30 cellular contexts compared by ENCODE assay signal in genomic region chr7:158409816-158410330, GRCh38.
"Had no signal": no experiment of that assay in that cellular context is flagged by ENCODE, and none has a peak within 500 bp of the region (broad histone marks: within the 10 kb centered on the region; RNA-seq: fewer than 3 reads in every experiment).

No MANE protein-coding gene starts in this region.

- H3K27ac Mint-ChIP-seq: activated CD8-positive, alpha-beta T cell treated with anti-CD3 and anti-CD28 coated beads, Interleukin-2, amount 10 ng/mL, durations not matched to agents 7 days and 5 days; activated naive CD4-positive, alpha-beta T cell treated with anti-CD3 and anti-CD28 coated beads for 36 hours; activated naive CD8-positive, alpha-beta T cell; activated T-helper 1 cell treated with anti-CD3 and anti-CD28 coated beads, Interleukin-12 subunit alpha, Interleukin-12 subunit beta, Interleukin-2, Interleukin-4 antibody, amounts not matched to agents 30 ng/mL and 10 ng/mL and 1 ng/mL, durations not matched to agents 14 hours and 24 hours and 36 hours; T-helper 17 cell; WTC11 had no signal

- H3K27me3 ChIP-seq: Peyer's patch, SJSA1 had no signal

- H3K9me3 Mint-ChIP-seq: activated naive CD4-positive, alpha-beta T cell treated with anti-CD3 and anti-CD28 coated beads for 36 hours; activated T-helper 1 cell treated with anti-CD3 and anti-CD28 coated beads, Interleukin-12 subunit alpha, Interleukin-12 subunit beta, Interleukin-2, Interleukin-4 antibody, amounts not matched to agents 30 ng/mL and 10 ng/mL and 1 ng/mL, durations not matched to agents 14 hours and 24 hours and 36 hours had no signal

- H3K36me3 ChIP-seq: adrenal gland, Peyer's patch, SJSA1 had no signal

- H3K4me1 ChIP-seq: adrenal gland, Peyer's patch had no signal

- DNase-seq: activated CD4-positive, alpha-beta T cell treated with anti-CD3 and anti-CD28 coated beads for 48 hours; activated CD4-positive, alpha-beta T cell treated with anti-CD3 and anti-CD28 coated beads, Interleukin-2, amount 50 U/mL, for 4 hours; activated CD4-positive, CD25-positive, alpha-beta regulatory T cell treated with anti-CD3 and anti-CD28 coated beads, Interleukin-2, amount 50 U/mL, for 72 hours; activated CD8-positive, alpha-beta memory T cell treated with anti-CD3 and anti-CD28 coated beads, Interleukin-2, amount 50 U/mL, for 48 hours; activated CD8-positive, alpha-beta T cell treated with anti-CD3 and anti-CD28 coated beads, Interleukin-2, amount 10 ng/mL, durations not matched to agents 7 days and 5 days; activated gamma-delta T cell; activated naive CD4-positive, alpha-beta T cell treated with anti-CD3 and anti-CD28 coated beads for 36 hours; activated T-cell treated with anti-CD3 and anti-CD28 coated beads, Interleukin-2, amount 50 U/mL, for 1 hour; adrenal gland; anterior cingulate cortex; Karpas-422; MM.1S; NCI-H1105; NCI-H1436; NCI-H1694 treated with DMSO at 0.1 percent for 48 hours; NCI-H2029 treated with DMSO at 0.1 percent for 48 hours; NCI-H345; NCI-H510A; NCI-H526 treated with DMSO at 0.1 percent for 48 hours; NCI-H82; Right ventricle myocardium superior; T-helper 17 cell; T-helper 9 cell had no signal

- FAIRE-seq: K562 had no signal

- H3K27ac ChIP-seq: adrenal gland, Peyer's patch, RWPE1, SJSA1 had no signal

- H3K4me3 Mint-ChIP-seq: activated CD8-positive, alpha-beta T cell treated with anti-CD3 and anti-CD28 coated beads, Interleukin-2, amount 10 ng/mL, durations not matched to agents 7 days and 5 days; activated naive CD4-positive, alpha-beta T cell treated with anti-CD3 and anti-CD28 coated beads for 36 hours; activated naive CD8-positive, alpha-beta T cell; activated T-helper 1 cell treated with anti-CD3 and anti-CD28 coated beads, Interleukin-12 subunit alpha, Interleukin-12 subunit beta, Interleukin-2, Interleukin-4 antibody, amounts not matched to agents 30 ng/mL and 10 ng/mL and 1 ng/mL, durations not matched to agents 14 hours and 24 hours and 36 hours; T-helper 17 cell; WTC11 had no signal

- H3K4me3 ChIP-seq: adrenal gland, K562, Peyer's patch, SJSA1 had no signal

- ATAC-seq: activated CD8-positive, alpha-beta T cell treated with anti-CD3 and anti-CD28 coated beads, Interleukin-2, amount 10 ng/mL, durations not matched to agents 7 days and 5 days; T-helper 17 cell had no signal

- H3K36me3 Mint-ChIP-seq: activated naive CD8-positive, alpha-beta T cell; WTC11 had no signal

- H3K9me3 ChIP-seq: adrenal gland, Peyer's patch, SJSA1 had no signal
